34 cellular contexts compared by ENCODE assay signal in the genomic region with DNA sequence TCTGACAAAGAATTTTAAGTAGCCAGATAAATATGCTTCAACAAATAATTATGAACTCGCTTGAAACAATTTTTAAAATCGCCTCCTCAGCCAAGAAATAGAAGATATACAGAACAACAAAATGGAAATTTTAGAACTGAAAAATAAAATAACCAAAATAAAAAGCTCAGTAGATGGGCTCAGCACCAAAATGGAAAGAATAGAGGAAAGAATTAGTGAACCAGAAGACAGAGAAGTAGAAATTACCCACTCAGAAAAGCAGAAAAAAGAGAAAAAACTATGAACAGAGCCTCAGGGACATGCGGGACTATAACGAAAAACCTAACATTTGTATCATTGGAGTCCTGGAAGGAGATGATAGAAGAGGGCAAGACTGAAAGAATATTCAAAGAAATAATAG.
"Had no signal": no experiment of that assay in that cellular context is flagged by ENCODE, and none has a peak within 500 bp of the region (broad histone marks: within the 10 kb centered on the region; RNA-seq: fewer than 3 reads in every experiment).

No MANE protein-coding gene starts in this region.

- H3K4me2 ChIP-seq: KMS-11 had no signal

- H3K27ac ChIP-seq: KMS-11 had no signal

- H3K36me3 ChIP-seq: MG63 had no signal

- H3K27me3 ChIP-seq: MG63 had no signal

- H3K4me3 ChIP-seq: MG63 had no signal

- H3K9ac ChIP-seq: KMS-11 had no signal

- DNase-seq: Karpas-422, Kasumi-1, MG63, MM.1S, MV-4-11, NCI-H1048, NCI-H1092, NCI-H1092 treated with DMSO at 0.1 percent for 48 hours, NCI-H1105, NCI-H1105 treated with DMSO at 0.1 percent for 48 hours, NCI-H1417, NCI-H1417 treated with DMSO at 0.1 percent for 48 hours, NCI-H1436, NCI-H1436 treated with DMSO at 0.1 percent for 48 hours, NCI-H146, NCI-H1694, NCI-H1694 treated with DMSO at 0.1 percent for 48 hours, NCI-H187, NCI-H187 treated with DMSO at 0.1 percent for 48 hours, NCI-H1930, NCI-H2029, NCI-H2029 treated with DMSO at 0.1 percent for 48 hours, NCI-H2081, NCI-H2081 treated with DMSO at 0.1 percent for 48 hours, NCI-H2107, NCI-H2171, NCI-H2171 treated with DMSO at 0.1 percent for 48 hours, NCI-H2227 treated with DMSO at 0.1 percent for 48 hours, NCI-H226, NCI-H345, NCI-H446, NCI-H446 treated with DMSO at 0.1 percent for 48 hours, NCI-H510A had no signal
